In the genomic region with DNA sequence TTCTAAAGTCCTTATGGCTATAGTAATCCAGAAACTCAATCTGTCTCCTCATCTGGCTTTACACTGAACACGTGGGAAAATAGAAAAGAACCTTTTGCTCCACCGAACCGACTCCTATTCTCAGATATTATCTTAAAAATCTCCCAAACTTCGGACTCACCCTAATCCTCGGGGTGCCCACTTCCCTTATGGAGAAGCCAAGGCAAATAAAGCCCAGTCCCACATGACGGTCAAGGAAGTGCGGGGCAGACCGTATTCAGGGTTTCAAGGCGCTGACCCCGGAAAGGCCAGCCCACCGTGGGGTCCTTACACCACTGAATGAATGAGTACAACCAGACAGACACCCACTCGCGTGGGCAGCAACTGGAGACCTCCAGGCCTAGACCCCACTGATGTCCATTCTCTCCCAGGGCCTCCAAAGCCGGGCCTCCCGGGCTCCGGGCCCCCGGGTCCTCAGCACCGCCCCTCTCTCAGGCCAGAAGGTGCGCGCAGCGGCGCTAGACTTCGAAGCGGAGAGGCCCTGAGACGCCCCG, we compare ENCODE assay signal across 8 cellular contexts. TPM values are rescaled to one million over a fixed set of nuclear protein-coding genes. Genes with fewer than 3 reads are reported as not detected.
DNase-seq lines count a peak whose midpoint lies in the region; ATAC-seq, FAIRE-seq and TF ChIP-seq lines count a peak whose summit lies in the region.

No MANE protein-coding gene starts in this region.

- peaks cover 5% of the 10 kb centered on the region; the same call in 1 of the 2 replicates for H3F3A ChIP-seq in GM23248 (ENCODE audit: insufficient read depth)

- H3K9me2 ChIP-seq in GM23248 (ENCODE audit: insufficient read depth) (no peaks in the 10 kb centered on the region), Karpas-422 (replicated peaks; ENCODE audit: insufficient read depth, low read length) (no peaks in the 10 kb centered on the region)

- no TSS peak for BruUV-seq in K562 (replicated peaks; lab: Mats Ljungman, UMichigan)

- peaks cover 15% of the 10 kb centered on the region for H3K36me3 ChIP-seq in GM23248 (ENCODE audit: low read depth)
- peaks cover 32% of the 10 kb centered on the region for H3K36me3 ChIP-seq in Karpas-422 (ENCODE audit: insufficient read depth, low read length)
- peaks cover 42% of the 10 kb centered on the region; the same call in 2 of the 3 replicates for H3K36me3 ChIP-seq in K562 (ENCODE audit: control insufficient read depth, insufficient read depth, low read length)
- H3K36me3 ChIP-seq in left lung = peaks cover 0 to 25% of the 10 kb centered on the region in 2 donors
- peaks cover 0 to 26% (median 7%) of the 10 kb centered on the region in 3 donors for H3K36me3 ChIP-seq in tibial nerve

- intact Hi-C loops in K562 (cut with micrococcal nuclease) = no loop called here
- intact Hi-C loops in left lung (cut with DNase I) = no loop called here

- H3K4me2 ChIP-seq in GM23248 (ENCODE audit: unreplicated experiment) (peak overlapping the region; percentile 96), Karpas-422 (ENCODE audit: low read depth, low read length, poor library complexity, severe bottlenecking) (peak overlapping the region; percentile 79), K562 (ENCODE audit: insufficient read depth, low read length) (peak overlapping the region; percentile 96)

- H2AFZ ChIP-seq in GM23248 (peak overlapping the region; percentile 59), Karpas-422 (ENCODE audit: low read length) (no peak overlapping the region), K562 (ENCODE audit: low read depth, low read length) (peak overlapping the region; percentile 70)

- WGBS in GM23248 (ENCODE audit: low coverage in 1 of 2, low lambda C conversion rate in 2 of 2, missing lambda C conversion rate in 2 of 2), 2 experiments = 1% methylated on average over 20 to 26 of the region's 26 CpGs
- 0% methylated on average over 26 of the region's 26 CpGs for WGBS in K562 (ENCODE audit: insufficient coverage, low coverage, missing lambda C conversion rate)
- 0 to 1% methylated on average over 24 to 25 of the region's 26 CpGs for WGBS in tibial nerve, 2 donors

- TF ChIP-seq EP300 in K562 (IDR thresholded peaks at IDR 0.05; ENCODE audit: low read length) = no peak
- no peak for TF ChIP-seq EP300 in tibial nerve (IDR thresholded peaks at IDR 0.05)

- H3K27me3 ChIP-seq in GM23248 (replicated peaks; ENCODE audit: insufficient read depth) (no peaks in the 10 kb centered on the region), Karpas-422 (ENCODE audit: low read length) (no peaks in the 10 kb centered on the region), K562 (ENCODE audit: control insufficient read depth in 2 of 2, insufficient read depth in 2 of 2, low read length in 2 of 2) (no peaks in the 10 kb centered on the region), left lung (no peaks in the 10 kb centered on the region), tibial nerve (no peaks in the 10 kb centered on the region)

- in situ Hi-C loops in GM23248 (cut with MboI) (no loop called here), K562 (cut with MboI) (no loop called here)

- H3K9me3 ChIP-seq in GM23248 (ENCODE audit: low read depth) (no peaks in the 10 kb centered on the region), Karpas-422 (ENCODE audit: low read length) (no peaks in the 10 kb centered on the region), K562 (replicated peaks; ENCODE audit: control insufficient read depth, insufficient read depth, low read depth, low read length) (no peaks in the 10 kb centered on the region), left lung (no peaks in the 10 kb centered on the region), tibial nerve (no peaks in the 10 kb centered on the region)

- POLR2A ChIA-PET in K562 (lab: Yijun Ruan, JAX) = interaction anchor here (1.4 to 2.5 kb wide), 2 partner anchors 11 to 12 kb away, joined by 5 to 11 read pairs; no protein-coding TSS in a partner anchor

- TF ChIP-seq POLR2A in K562 (conservative IDR thresholded peaks at IDR 0.05) (no peak), tibial nerve (IDR thresholded peaks at IDR 0.05) (no peak)

- DNase-seq in GM23248 (peak; percentile 73), Karpas-422 (peak; percentile 57), K562 (ENCODE audit: extremely low read depth in 1 of 4, low spot score in 3 of 4) (peak in 1 of 4 experiments; percentile 66), left lung (no peak), tibial nerve (ENCODE audit: low spot score in 2 of 2) (no peak), glomerular visceral epithelial cell (ENCODE audit: extremely low spot score) (no peak), kidney tubule cell (ENCODE audit: low spot score) (no peak)

- H3K4me1 ChIP-seq in GM23248 (ENCODE audit: insufficient read depth) (peaks cover 19% of the 10 kb centered on the region), Karpas-422 (ENCODE audit: low read length) (peaks cover 32% of the 10 kb centered on the region), K562 (replicated peaks in 1 of 2; ENCODE audit: control insufficient read depth in 2 of 2, insufficient read depth in 2 of 2, low read length in 2 of 2) (peaks cover 7 to 22% of the 10 kb centered on the region in 2 experiments), left lung (peaks cover 16 to 42% of the 10 kb centered on the region in 2 donors), tibial nerve (peaks cover 0 to 39% (median 15%) of the 10 kb centered on the region in 4 donors)

- H3K9ac ChIP-seq in GM23248 = peak overlapping the region; percentile 99
- H3K9ac ChIP-seq in Karpas-422 (ENCODE audit: low read length) = peak overlapping the region; percentile 93
- peak overlapping the region; percentile 92 to 97 for H3K9ac ChIP-seq in K562 (ENCODE audit: insufficient read depth in 1 of 2, low read depth in 2 of 2, low read length in 2 of 2)

- H3K4me3 ChIP-seq in GM12875 (ENCODE audit: low read depth, low read length) (peak overlapping the region; percentile 99), GM23248 (peak overlapping the region; percentile 98), Karpas-422 (ENCODE audit: low read length) (peak overlapping the region; percentile 92), K562 (peak overlapping the region; percentile 86), left lung (peak overlapping the region; percentile 76 to 78), tibial nerve (peak overlapping the region; percentile 67 to 98 (median 86))

- H4K20me1 ChIP-seq in GM23248 (ENCODE audit: insufficient read depth) (peaks cover 2% of the 10 kb centered on the region; the same call in 1 of the 2 replicates), Karpas-422 (ENCODE audit: insufficient read depth, low read depth, low read length) (peaks cover 43% of the 10 kb centered on the region), K562 (replicated peaks; ENCODE audit: control insufficient read depth, insufficient read depth, low read length) (peaks cover 7% of the 10 kb centered on the region; the same call in 1 of the 2 replicates)

- no peak for FAIRE-seq in K562 (lab: Jason Lieb, UNC)

- H3K27ac ChIP-seq in GM23248 (peak overlapping the region; percentile 87), Karpas-422 (ENCODE audit: low read length) (peak overlapping the region; percentile 52; the same call in 1 of the 2 replicates), K562 (ENCODE audit: extremely low read depth, low read depth, low read length) (peak overlapping the region; percentile 94), left lung (peak overlapping the region; percentile 91 to 94), tibial nerve (peak overlapping the region; percentile 92 to 99 (median 98))

- H3K79me2 ChIP-seq in GM23248 (ENCODE audit: insufficient read depth) (peaks cover 55% of the 10 kb centered on the region), Karpas-422 (ENCODE audit: low read length) (peaks cover 54% of the 10 kb centered on the region), K562 (ENCODE audit: control insufficient read depth, insufficient read depth, low read length) (peaks cover 58% of the 10 kb centered on the region)

- no peak for TF ChIP-seq RAD21 in K562 (CRISPR knock-in tag; conservative IDR thresholded peaks at IDR 0.05 in 1 of 2, IDR thresholded peaks at IDR 0.05 in 1 of 2)

- ATAC-seq in K562 (peak; percentile 82), left lung (peak; percentile 36)

- CTCF ChIA-PET in K562 (lab: Yijun Ruan, JAX; ENCODE audit: low intra/inter-chr PET ratio) = interaction anchor here (1.5 kb wide), 1 partner anchor 11 kb away, joined by 5 read pairs; the partner anchor contains the start of gene PGAP2

- no peaks in the 10 kb centered on the region for H3K9me1 ChIP-seq in K562 (ENCODE audit: control insufficient read depth, insufficient read depth, low read length)

- TF ChIP-seq CTCF in GM12875 (IDR thresholded peaks at IDR 0.05; ENCODE audit: borderline replicate concordance, insufficient read depth, low read depth, low read length) (no peak), K562 (IDR thresholded peaks at IDR 0.05 in 2 of 3, conservative IDR thresholded peaks at IDR 0.05 in 1 of 3; ENCODE audit: insufficient read depth in 2 of 3, low read depth in 1 of 3, low read length in 3 of 3) (no peak), left lung (IDR thresholded peaks at IDR 0.05) (no peak), tibial nerve (IDR thresholded peaks at IDR 0.05) (no peak)

RNA-seq across cellular contexts. Expression of gene NUP98, which starts 0.5 kb away (rescaled TPM):
- total RNA-seq in GM23248 (2014; rRNA removed; shearing (Covaris generic)) = 79.3 and 142 TPM in 2 replicates
- polyA plus RNA-seq in GM23248 (2016; fragmentation: Nextera tagmentation; extraction: Ambion mirVana) (25.6 and 30.5 TPM in 2 replicates), K562 (2011; rRNA removed) (132 and 146 TPM in 2 replicates), K562 (2014; fragmentation: Illumina TruSeq; extraction: Trizol) (196 and 197 TPM in 2 replicates), K562 (2014; fragmentation: Nextera tagmentation; extraction: Ambion mirVana) (10 to 100 TPM; 45.1 to 60.8 TPM), K562 (2014; rRNA removed) (128 and 131 TPM in 2 replicates)
- total RNA-seq in Karpas-422 (2014; rRNA removed; shearing (Covaris generic); ENCODE audit: low replicate concordance) = 123 and 124 TPM in 2 replicates
- total RNA-seq in K562 (2011; cell fraction: chromatin; rRNA removed; ENCODE audit: low replicate concordance) = 342 and 546 TPM in 2 replicates
- 195 and 218 TPM in 2 replicates for total RNA-seq in K562 (2011; cell fraction: nucleolus; rRNA removed)
- 297 and 312 TPM in 2 replicates for total RNA-seq in K562 (2011; cell fraction: nucleoplasm; rRNA removed)
- total RNA-seq in K562 (2014; rRNA removed) (143 TPM in 2 replicates), K562 (2014; rRNA removed; fragmentation: Illumina TruSeq; extraction: Trizol) (116 and 118 TPM in 2 replicates), K562 (2015; rRNA removed; fragmentation: Illumina TruSeq; extraction: Trizol) (164 and 182 TPM in 2 replicates), K562 (2021) (122 and 130 TPM in 2 replicates), left lung (10 to 100 TPM; 59.9 to 66.8 TPM), tibial nerve (100 to 1,000 TPM in 2 of 4 donors, 10 to 100 TPM in 2; 75.3 to 193 (median 115) TPM)
- 259 and 340 TPM in 2 replicates for polyA plus RNA-seq in K562 (2011; cell fraction: cytosol; rRNA removed)
- polyA plus RNA-seq in K562 (2011; cell fraction: nucleus; rRNA removed) = 203 and 273 TPM in 2 replicates
- polyA plus RNA-seq in K562 (2012) = 80.8 and 90.3 TPM in 2 replicates
- polyA minus RNA-seq in K562 (2011; rRNA and poly(A)+ RNA removed) = 279 and 376 TPM in 2 replicates
- 161 and 183 TPM in 2 replicates for polyA minus RNA-seq in K562 (2011; cell fraction: cytosol; rRNA and poly(A)+ RNA removed)
- 94.9 and 145 TPM in 2 replicates for polyA minus RNA-seq in K562 (2011; cell fraction: nucleus; rRNA and poly(A)+ RNA removed)

RNA-seq across cellular contexts. Expression of gene PGAP2, which starts 11.5 kb away (rescaled TPM):
- total RNA-seq in GM23248 (2014; rRNA removed; shearing (Covaris generic)) = 10.1 and 19.0 TPM in 2 replicates
- polyA plus RNA-seq in GM23248 (2016; fragmentation: Nextera tagmentation; extraction: Ambion mirVana) (14.7 and 17.8 TPM in 2 replicates), K562 (2011; rRNA removed) (47.2 and 57.2 TPM in 2 replicates), K562 (2014; fragmentation: Illumina TruSeq; extraction: Trizol) (46.4 and 49.7 TPM in 2 replicates), K562 (2014; fragmentation: Nextera tagmentation; extraction: Ambion mirVana) (10 to 100 TPM; 33.7 to 40.0 TPM), K562 (2014; rRNA removed) (31.8 and 34.9 TPM in 2 replicates)
- 27.0 and 43.2 TPM in 2 replicates for total RNA-seq in Karpas-422 (2014; rRNA removed; shearing (Covaris generic); ENCODE audit: low replicate concordance)
- total RNA-seq in K562 (2011; cell fraction: chromatin; rRNA removed; ENCODE audit: low replicate concordance) = 52.9 and 128 TPM in 2 replicates
- total RNA-seq in K562 (2011; cell fraction: nucleolus; rRNA removed) = 70.0 and 81.9 TPM in 2 replicates
- total RNA-seq in K562 (2011; cell fraction: nucleoplasm; rRNA removed) = 77.8 and 87.7 TPM in 2 replicates
- total RNA-seq in K562 (2014; rRNA removed) (17.9 and 26.9 TPM in 2 replicates), K562 (2014; rRNA removed; fragmentation: Illumina TruSeq; extraction: Trizol) (18.4 and 20.2 TPM in 2 replicates), K562 (2015; rRNA removed; fragmentation: Illumina TruSeq; extraction: Trizol) (20.6 and 22.7 TPM in 2 replicates), K562 (2021) (35.2 and 38.0 TPM in 2 replicates), left lung (10 to 100 TPM; 19.5 to 26.5 TPM), tibial nerve (10 to 100 TPM in 3 of 4 donors, 1 to 10 TPM in 1; 8.1 to 15.1 (median 10.8) TPM)
- polyA plus RNA-seq in K562 (2011; cell fraction: cytosol; rRNA removed) = 61.2 and 89.0 TPM in 2 replicates
- 177 and 185 TPM in 2 replicates for polyA plus RNA-seq in K562 (2011; cell fraction: nucleus; rRNA removed)
- 38.5 and 43.9 TPM in 2 replicates for polyA plus RNA-seq in K562 (2012)
- 32.7 and 40.7 TPM in 2 replicates for polyA minus RNA-seq in K562 (2011; rRNA and poly(A)+ RNA removed)
- polyA minus RNA-seq in K562 (2011; cell fraction: cytosol; rRNA and poly(A)+ RNA removed) = 16.9 and 30.9 TPM in 2 replicates
- polyA minus RNA-seq in K562 (2011; cell fraction: nucleus; rRNA and poly(A)+ RNA removed) = 18.3 and 23.0 TPM in 2 replicates

RNA-seq across cellular contexts. Expression of gene RHOG, which starts 43.9 kb away (rescaled TPM):
- 42.0 and 45.5 TPM in 2 replicates for total RNA-seq in GM23248 (2014; rRNA removed; shearing (Covaris generic))
- polyA plus RNA-seq in GM23248 (2016; fragmentation: Nextera tagmentation; extraction: Ambion mirVana) (59.5 and 61.4 TPM in 2 replicates), K562 (2011; rRNA removed) (112 and 121 TPM in 2 replicates), K562 (2014; fragmentation: Illumina TruSeq; extraction: Trizol) (153 and 223 TPM in 2 replicates), K562 (2014; fragmentation: Nextera tagmentation; extraction: Ambion mirVana) (10 to 100 TPM; 22.6 to 36.8 TPM), K562 (2014; rRNA removed) (134 and 159 TPM in 2 replicates)
- 54.6 and 68.5 TPM in 2 replicates for total RNA-seq in Karpas-422 (2014; rRNA removed; shearing (Covaris generic); ENCODE audit: low replicate concordance)
- 27.7 and 100.0 TPM in 2 replicates for total RNA-seq in K562 (2011; cell fraction: chromatin; rRNA removed; ENCODE audit: low replicate concordance)
- 89.7 and 100 TPM in 2 replicates for total RNA-seq in K562 (2011; cell fraction: nucleolus; rRNA removed)
- 70.6 and 86.3 TPM in 2 replicates for total RNA-seq in K562 (2011; cell fraction: nucleoplasm; rRNA removed)
- total RNA-seq in K562 (2014; rRNA removed) (80.3 and 117 TPM in 2 replicates), K562 (2014; rRNA removed; fragmentation: Illumina TruSeq; extraction: Trizol) (34.7 and 43.6 TPM in 2 replicates), K562 (2015; rRNA removed; fragmentation: Illumina TruSeq; extraction: Trizol) (70.0 and 71.8 TPM in 2 replicates), K562 (2021) (157 and 162 TPM in 2 replicates), left lung (100 to 1,000 TPM in 1 of 2 donors, 10 to 100 TPM in 1; 57.1 to 109 TPM), tibial nerve (10 to 100 TPM; 35.2 to 92.7 (median 66.0) TPM)
- polyA plus RNA-seq in K562 (2011; cell fraction: cytosol; rRNA removed) = 199 and 423 TPM in 2 replicates
- polyA plus RNA-seq in K562 (2011; cell fraction: nucleus; rRNA removed) = 55.6 and 75.5 TPM in 2 replicates
- polyA plus RNA-seq in K562 (2012) = 177 and 217 TPM in 2 replicates
- polyA minus RNA-seq in K562 (2011; rRNA and poly(A)+ RNA removed) = 68.0 and 101 TPM in 2 replicates
- polyA minus RNA-seq in K562 (2011; cell fraction: cytosol; rRNA and poly(A)+ RNA removed) = 169 and 173 TPM in 2 replicates
- polyA minus RNA-seq in K562 (2011; cell fraction: nucleus; rRNA and poly(A)+ RNA removed) = 39.9 and 49.1 TPM in 2 replicates

RNA-seq across cellular contexts. Expression of gene STIM1, which starts 58.6 kb away (rescaled TPM):
- 24.6 and 63.4 TPM in 2 replicates for total RNA-seq in GM23248 (2014; rRNA removed; shearing (Covaris generic))
- polyA plus RNA-seq in GM23248 (2016; fragmentation: Nextera tagmentation; extraction: Ambion mirVana) = 22.0 and 22.3 TPM in 2 replicates
- 9.0 and 17.0 TPM in 2 replicates for total RNA-seq in Karpas-422 (2014; rRNA removed; shearing (Covaris generic); ENCODE audit: low replicate concordance)
- 148 and 250 TPM in 2 replicates for total RNA-seq in K562 (2011; cell fraction: chromatin; rRNA removed; ENCODE audit: low replicate concordance)
- total RNA-seq in K562 (2011; cell fraction: nucleolus; rRNA removed) = 183 and 205 TPM in 2 replicates
- total RNA-seq in K562 (2011; cell fraction: nucleoplasm; rRNA removed) = 147 and 198 TPM in 2 replicates
- total RNA-seq in K562 (2014; rRNA removed) = 22.1 and 23.9 TPM in 2 replicates
- total RNA-seq in K562 (2014; rRNA removed; fragmentation: Illumina TruSeq; extraction: Trizol) = 25.8 and 28.2 TPM in 2 replicates
- 18.3 and 20.6 TPM in 2 replicates for total RNA-seq in K562 (2015; rRNA removed; fragmentation: Illumina TruSeq; extraction: Trizol)
- 50.4 and 50.5 TPM in 2 replicates for total RNA-seq in K562 (2021)
- 30.2 and 42.1 TPM in 2 replicates for polyA plus RNA-seq in K562 (2011; rRNA removed)
- polyA plus RNA-seq in K562 (2011; cell fraction: cytosol; rRNA removed) = 32.2 and 32.4 TPM in 2 replicates
- 47.0 and 55.3 TPM in 2 replicates for polyA plus RNA-seq in K562 (2011; cell fraction: nucleus; rRNA removed)
- 55.9 and 67.3 TPM in 2 replicates for polyA plus RNA-seq in K562 (2012)
- polyA plus RNA-seq in K562 (2014; fragmentation: Illumina TruSeq; extraction: Trizol) = 38.8 and 39.1 TPM in 2 replicates
- 1 to 10 TPM; 7.7 to 8.0 TPM for polyA plus RNA-seq in K562 (2014; fragmentation: Nextera tagmentation; extraction: Ambion mirVana)
- 22.5 and 24.7 TPM in 2 replicates for polyA plus RNA-seq in K562 (2014; rRNA removed)
- 160 and 190 TPM in 2 replicates for polyA minus RNA-seq in K562 (2011; rRNA and poly(A)+ RNA removed)
- polyA minus RNA-seq in K562 (2011; cell fraction: cytosol; rRNA and poly(A)+ RNA removed) = 46.1 and 63.4 TPM in 2 replicates
- polyA minus RNA-seq in K562 (2011; cell fraction: nucleus; rRNA and poly(A)+ RNA removed) = 30.4 and 55.1 TPM in 2 replicates
- total RNA-seq in left lung = 10 to 100 TPM; 50.9 to 52.9 TPM
- 10 to 100 TPM; 51.3 to 70.1 (median 59.8) TPM for total RNA-seq in tibial nerve

Comparison
In these comparisons a context has a peak if more than half of its experiments do, and no peak if none do; other contexts are left out.
1. DNase-seq: peak in GM23248 (single experiment) and Karpas-422 (single experiment); none in left lung (0 of 2), tibial nerve (0 of 2), glomerular visceral epithelial cell (single experiment) and kidney tubule cell (single experiment).
2. Peak in every context shown above with its lines, with median percentiles within 50 percentile points of each other: H3K4me3 ChIP-seq, H3K27ac ChIP-seq, H3K4me2 ChIP-seq and H3K9ac ChIP-seq.